8 cellular contexts compared by ENCODE assay signal in genomic region chr17:49260011-49260921, GRCh38. TPM values are rescaled to one million over a fixed set of nuclear protein-coding genes. Genes with fewer than 3 reads are reported as not detected.
DNase-seq lines count a peak whose midpoint lies in the region; ATAC-seq and TF ChIP-seq lines count a peak whose summit lies in the region.

No MANE protein-coding gene starts in this region.

- peak; percentile 62 for DNase-seq in 8988T
- peak; percentile 81 for DNase-seq in RPMI7951 (ENCODE audit: low read depth)
- DNase-seq in activated effector memory CD4-positive, alpha-beta T cell treated with Interleukin-2 at 50 U/mL for 16 hours: peak; percentile 28
- DNase-seq in fibroblast of villous mesenchyme (ENCODE audit: low read depth): peak; percentile 91
- DNase-seq in nephron progenitor cell: peak; percentile 74
- DNase-seq in inferior parietal cortex (ENCODE audit: extremely low spot score): no peak

- H3K4me1 Mint-ChIP-seq in nephron progenitor cell: peaks cover 35% of the 10 kb centered on the region
- peaks cover 9% of the 10 kb centered on the region for H3K4me1 Mint-ChIP-seq in stimulated activated naive CD8-positive, alpha-beta T cell treated with anti-CD3 and anti-CD28 coated beads, Interleukin-15, Interleukin-2, amounts not matched to agents 100 ng/mL and 50 ng/mL, for 24 hours (ENCODE audit: low read depth)

- no peaks in the 10 kb centered on the region for H3K9me3 Mint-ChIP-seq in nephron progenitor cell
- H3K9me3 Mint-ChIP-seq in stimulated activated naive CD8-positive, alpha-beta T cell treated with anti-CD3 and anti-CD28 coated beads, Interleukin-15, Interleukin-2, amounts not matched to agents 100 ng/mL and 50 ng/mL, for 24 hours: no peaks in the 10 kb centered on the region

- H3K36me3 Mint-ChIP-seq in nephron progenitor cell (ENCODE audit: low read depth): no peaks in the 10 kb centered on the region
- H3K36me3 Mint-ChIP-seq in stimulated activated naive CD8-positive, alpha-beta T cell treated with anti-CD3 and anti-CD28 coated beads, Interleukin-15, Interleukin-2, amounts not matched to agents 100 ng/mL and 50 ng/mL, for 24 hours (ENCODE audit: low read depth): no peaks in the 10 kb centered on the region

- peaks cover 29% of the 10 kb centered on the region for H3K27me3 Mint-ChIP-seq in nephron progenitor cell (ENCODE audit: low read depth, poor library complexity)
- H3K27me3 Mint-ChIP-seq in stimulated activated naive CD8-positive, alpha-beta T cell treated with anti-CD3 and anti-CD28 coated beads, Interleukin-15, Interleukin-2, amounts not matched to agents 100 ng/mL and 50 ng/mL, for 24 hours: no peaks in the 10 kb centered on the region

- peak; percentile 66 for ATAC-seq in GM21381 (IDR thresholded peaks at IDR 0.05; ENCODE audit: unreplicated experiment)

- peak overlapping the region; percentile 80 for H3K4me3 Mint-ChIP-seq in nephron progenitor cell
- H3K4me3 Mint-ChIP-seq in stimulated activated naive CD8-positive, alpha-beta T cell treated with anti-CD3 and anti-CD28 coated beads, Interleukin-15, Interleukin-2, amounts not matched to agents 100 ng/mL and 50 ng/mL, for 24 hours: peak overlapping the region; percentile 76

- H3K4me3 ChIP-seq in fibroblast of villous mesenchyme (ENCODE audit: low read depth, low read length): peak overlapping the region; percentile 58

- TF ChIP-seq CTCF in fibroblast of villous mesenchyme (IDR thresholded peaks at IDR 0.05; ENCODE audit: insufficient read depth, low read depth, low read length) (no peak), nephron progenitor cell (IDR thresholded peaks at IDR 0.05) (no peak)

- H3K27ac Mint-ChIP-seq in nephron progenitor cell: no peak overlapping the region
- H3K27ac Mint-ChIP-seq in stimulated activated naive CD8-positive, alpha-beta T cell treated with anti-CD3 and anti-CD28 coated beads, Interleukin-15, Interleukin-2, amounts not matched to agents 100 ng/mL and 50 ng/mL, for 24 hours: peak overlapping the region; percentile 65

RNA-seq across cellular contexts. Expression of gene PHOSPHO1, which starts 29.7 kb away (rescaled TPM):
- 0.48 TPM in 1 of 2 replicates, not detected in the other for total RNA-seq in RPMI7951 (2014; rRNA removed; shearing (Covaris generic))
- under 0.01 and 0.32 TPM in 2 replicates for total RNA-seq in fibroblast of villous mesenchyme

RNA-seq across cellular contexts. Expression of gene ABI3, which starts 49.8 kb away (rescaled TPM):
- 0.10 and 0.24 TPM in 2 replicates for total RNA-seq in RPMI7951 (2014; rRNA removed; shearing (Covaris generic))
- total RNA-seq in fibroblast of villous mesenchyme: 0.64 and 1.7 TPM in 2 replicates

RNA-seq across cellular contexts. Expression of gene GNGT2, which starts 49.9 kb away (rescaled TPM):
- 0.60 TPM in 1 of 2 replicates, not detected in the other for total RNA-seq in RPMI7951 (2014; rRNA removed; shearing (Covaris generic))
- 0.32 TPM in 1 of 2 replicates, not detected in the other for total RNA-seq in fibroblast of villous mesenchyme
